ENCODE assay signal across 27 cellular contexts in genomic region chr9:13661014-13661413, GRCh38.
A peak's percentile ranks its signal among the peaks of the same experiment; 100 is the strongest.
DNase-seq lines count a peak whose midpoint lies in the region; ATAC-seq, FAIRE-seq and TF ChIP-seq lines count a peak whose summit lies in the region.
"Had no signal": no experiment of that assay in that cellular context is flagged by ENCODE, and none has a peak within 500 bp of the region (broad histone marks: within the 10 kb centered on the region; RNA-seq: fewer than 3 reads in every experiment).

No MANE protein-coding gene starts in this region.

- no peaks in the 10 kb centered on the region for H3K9me3 ChIP-seq in A549
- H3K9me3 ChIP-seq in breast epithelium = no peaks in the 10 kb centered on the region
- H3K9me3 ChIP-seq: esophagus squamous epithelium had no signal

- ATAC-seq in A549 (no peak), GM18498 (IDR thresholded peaks at IDR 0.05; ENCODE audit: unreplicated experiment) (peak; percentile 77), HG02678 (IDR thresholded peaks at IDR 0.05; ENCODE audit: unreplicated experiment) (peak; percentile 61), HG03342 (IDR thresholded peaks at IDR 0.05; ENCODE audit: unreplicated experiment) (no peak), GM21723 (IDR thresholded peaks at IDR 0.05; ENCODE audit: unreplicated experiment) (no peak)
- ATAC-seq: activated CD4-positive, alpha-beta T cell treated with anti-CD3 and anti-CD28 coated beads for 36 hours; activated CD8-positive, alpha-beta memory T cell treated with anti-CD3 and anti-CD28 coated beads, Interleukin-2, amount 10 ng/mL, durations not matched to agents 7 days and 5 days; CD8-positive, alpha-beta T cell; GM23338; naive thymus-derived CD4-positive, alpha-beta T cell; PC-3 had no signal

- TF ChIP-seq RAD21 in A549 (conservative IDR thresholded peaks at IDR 0.05 in 1 of 2, IDR thresholded peaks at IDR 0.05 in 1 of 2) = no peak

- FAIRE-seq in A549 (lab: Jason Lieb, UNC) = no peak

- no peak for TF ChIP-seq EP300 in A549 (IDR thresholded peaks at IDR 0.05)

- POLR2A ChIA-PET in A549 (lab: Yijun Ruan, JAX) = no interaction called here

- TF ChIP-seq POLR2A in A549 (IDR thresholded peaks at IDR 0.05; ENCODE audit: low read length) (no peak), breast epithelium (IDR thresholded peaks at IDR 0.05) (no peak)

- H3K4me3 ChIP-seq in A549 (no peak overlapping the region), breast epithelium (peak overlapping the region in 1 of 3 donors; percentile 29)
- H3K4me3 ChIP-seq: GM23338 had no signal

- TF ChIP-seq CTCF in A549 (IDR thresholded peaks at IDR 0.05) (no peak), breast epithelium (IDR thresholded peaks at IDR 0.05) (no peak)

- CTCF ChIA-PET in A549 (lab: Yijun Ruan, JAX) = interaction anchor here (1.0 kb wide), 1 partner anchor 9 kb away, joined by 3 read pairs; no protein-coding TSS in a partner anchor

- H3K27me3 ChIP-seq in breast epithelium = no peaks in the 10 kb centered on the region
- H3K27me3 ChIP-seq: esophagus squamous epithelium, spleen had no signal

- H3K4me2 ChIP-seq in A549 = peak overlapping the region; percentile 51; the same call in 2 of the 3 replicates
- H3K4me2 ChIP-seq: GM23338 had no signal

- no peak overlapping the region for H3K27ac ChIP-seq in A549
- H3K27ac ChIP-seq in breast epithelium = no peak overlapping the region
- H3K27ac ChIP-seq: esophagus squamous epithelium, spleen had no signal

- no peaks in the 10 kb centered on the region for H3K36me3 ChIP-seq in breast epithelium
- H3K36me3 ChIP-seq: esophagus squamous epithelium, spleen had no signal

- H3K4me1 ChIP-seq in A549 = no peaks in the 10 kb centered on the region
- H3K4me1 ChIP-seq in breast epithelium = no peaks in the 10 kb centered on the region
- H3K4me1 ChIP-seq: esophagus squamous epithelium, spleen had no signal

- DNase-seq in A549 (ENCODE audit: low read depth in 1 of 2, low spot score in 1 of 2) = no peak
- peak; percentile 39 for DNase-seq in RPMI7951 (ENCODE audit: low read depth)
- no peak for DNase-seq in islet precursor cell
- DNase-seq in breast epithelium (ENCODE audit: low spot score in 2 of 2) = no peak
- DNase-seq: activated CD4-positive, alpha-beta T cell treated with anti-CD3 and anti-CD28 coated beads for 36 hours; activated CD8-positive, alpha-beta memory T cell treated with anti-CD3 and anti-CD28 coated beads, Interleukin-2, amount 10 ng/mL, durations not matched to agents 7 days and 5 days; activated gamma-delta T cell treated with Interleukin-2 at 50 U/mL for 16 hours; CD8-positive, alpha-beta T cell; central memory CD4-positive, alpha-beta T cell; effector CD8-positive, alpha-beta T cell; esophagus squamous epithelium; glutamatergic neuron; IMR-90; mammary epithelial cell; naive thymus-derived CD4-positive, alpha-beta T cell; NCI-H1092; NCI-H2107; NCI-H526 treated with DMSO at 0.1 percent for 48 hours; PC-3; spleen; stimulated activated CD8-positive, alpha-beta memory T cell treated with anti-CD3 and anti-CD28 coated beads, Interleukin-4, amount 100 ng/mL, for 48 hours; substantia nigra had no signal

- WGBS in A549 (ENCODE audit: missing lambda C conversion rate) = 3% methylated on average over 3 of the region's 3 CpGs

- intact Hi-C loops in breast epithelium (cut with DNase I; ENCODE audit: low total_unique reads) = no loop called here

TF ChIP-seq in A549, 52 proteins besides CTCF, POLR2A, EP300 and RAD21:
- TF ChIP-seq EHMT2 (IDR thresholded peaks at IDR 0.05; ENCODE audit: low read depth) (no peak), JUNB (IDR thresholded peaks at IDR 0.05) (no peak), HES2 (IDR thresholded peaks at IDR 0.05) (no peak), RFX5 (IDR thresholded peaks at IDR 0.05) (no peak), RNF2 (IDR thresholded peaks at IDR 0.05; ENCODE audit: borderline replicate concordance, low read depth) (no peak), EHF (CRISPR knock-in tag; IDR thresholded peaks at IDR 0.05) (no peak), CEBPB (IDR thresholded peaks at IDR 0.05) (no peak), GATA3 (IDR thresholded peaks at IDR 0.05; ENCODE audit: borderline replicate concordance) (no peak), ESRRA (IDR thresholded peaks at IDR 0.05; ENCODE audit: borderline replicate concordance, low read length) (no peak), TFCP2L1 (CRISPR knock-in tag; IDR thresholded peaks at IDR 0.05) (no peak), REST (IDR thresholded peaks at IDR 0.05) (no peak), HOXA7 (CRISPR knock-in tag; IDR thresholded peaks at IDR 0.05) (no peak), FOSB (CRISPR knock-in tag; IDR thresholded peaks at IDR 0.05) (no peak), MAX (IDR thresholded peaks at IDR 0.05) (no peak), NFE2L2 (conservative IDR thresholded peaks at IDR 0.05; ENCODE audit: low read length) (no peak), RARB (CRISPR knock-in tag; IDR thresholded peaks at IDR 0.05) (no peak), JUN (IDR thresholded peaks at IDR 0.05) (no peak), FOXS1 (CRISPR knock-in tag; IDR thresholded peaks at IDR 0.05) (no peak), FOSL2 (IDR thresholded peaks at IDR 0.05) (no peak), FOSL2 (CRISPR knock-in tag; IDR thresholded peaks at IDR 0.05) (no peak)

Comparison
In these comparisons a context has a peak if more than half of its experiments do, and no peak if none do; other contexts are left out.
1. ATAC-seq: peak in GM18498 (single experiment) and HG02678 (single experiment); none in A549 (0 of 2), HG03342 (single experiment) and GM21723 (single experiment).